ENCODE assay signal across 8 cellular contexts in the genomic region with DNA sequence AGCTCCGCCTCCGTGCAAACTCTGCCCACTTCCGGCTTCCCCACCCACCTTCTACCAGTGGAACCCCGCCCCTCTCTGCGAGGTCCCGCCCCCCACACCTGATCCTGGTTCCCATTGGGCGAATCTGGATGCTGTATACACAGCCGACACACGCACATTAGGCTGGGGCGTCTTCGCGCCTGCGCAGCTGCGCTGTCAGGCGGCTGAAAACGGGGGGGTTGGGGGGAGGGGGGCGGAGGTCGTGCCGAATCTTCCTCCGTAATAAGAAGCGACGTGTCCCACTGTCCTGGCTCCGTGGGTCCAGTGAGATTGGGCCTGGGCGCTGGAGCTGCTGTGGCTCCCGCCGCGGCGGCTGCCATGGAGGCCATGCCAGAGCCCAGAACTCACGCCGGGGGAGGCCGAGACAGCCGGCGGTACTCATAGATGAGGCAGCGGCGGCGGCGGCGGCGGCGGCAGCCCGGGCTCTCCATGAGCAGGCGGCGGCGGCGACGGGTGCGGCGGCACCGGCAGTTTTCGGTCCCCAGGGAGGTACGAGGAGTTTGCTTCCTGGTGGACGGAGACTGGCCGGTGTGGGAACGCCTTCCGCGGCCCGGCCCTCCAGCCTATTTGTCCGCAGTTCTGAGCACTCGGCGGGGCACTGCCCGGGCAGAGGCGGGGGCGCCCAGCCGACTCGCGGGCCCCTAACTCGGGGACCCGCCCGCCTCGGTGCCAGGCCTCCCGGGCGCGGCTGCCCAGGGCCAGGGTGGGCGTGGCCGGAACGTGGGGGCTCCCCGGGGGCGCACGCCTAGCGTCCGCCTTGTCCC.
DNase-seq lines count a peak whose midpoint lies in the region; ATAC-seq and TF ChIP-seq lines count a peak whose summit lies in the region.

No MANE protein-coding gene starts in this region.

- TF ChIP-seq CTCF in epithelial cell of proximal tubule (conservative IDR thresholded peaks at IDR 0.05; ENCODE audit: low read depth, low read length): no peak

- peak overlapping the region; percentile 85 for H3K4me3 ChIP-seq in epithelial cell of proximal tubule (ENCODE audit: low read depth, low read length)

- H3K27me3 Mint-ChIP-seq in IgD-negative memory B cell: no peaks in the 10 kb centered on the region

- H3K4me1 Mint-ChIP-seq in IgD-negative memory B cell: peaks cover 9 to 13% (median 13%) of the 10 kb centered on the region in 3 donors

- peak overlapping the region; percentile 83 to 96 (median 92) for H3K4me3 Mint-ChIP-seq in IgD-negative memory B cell

- H3K9me3 Mint-ChIP-seq in IgD-negative memory B cell: no peaks in the 10 kb centered on the region

- no peaks in the 10 kb centered on the region for H3K36me3 Mint-ChIP-seq in IgD-negative memory B cell

- peak; percentile 90 for DNase-seq in DMS153 (lab: John Stamatoyannopoulos, UW)
- DNase-seq in OCI-M1 (lab: John Stamatoyannopoulos, UW): peak; percentile 94
- peak; percentile 94 for DNase-seq in activated T-cell treated with anti-CD3 and anti-CD28 coated beads for 48 hours (ENCODE audit: low read depth)
- peak; percentile 75 for DNase-seq in epithelial cell of proximal tubule (ENCODE audit: low read depth)
- DNase-seq in mucosa of gallbladder (ENCODE audit: low spot score): peak; percentile 99
- DNase-seq in stimulated activated CD8-positive, alpha-beta memory T cell treated with anti-CD3 and anti-CD28 coated beads, Interleukin-4, amount 100 ng/mL, for 24 hours (ENCODE audit: low read depth): peak; percentile 95

- peak overlapping the region; percentile 91 to 97 (median 97) for H3K27ac Mint-ChIP-seq in IgD-negative memory B cell

- peak; percentile 93 for ATAC-seq in GM21576 (IDR thresholded peaks at IDR 0.05; ENCODE audit: unreplicated experiment)

Comparison
In these comparisons a context has a peak if more than half of its experiments do, and no peak if none do; other contexts are left out.
1. Peak in every context shown above with its lines: DNase-seq, ATAC-seq and H3K4me3 ChIP-seq.